In the genomic region with DNA sequence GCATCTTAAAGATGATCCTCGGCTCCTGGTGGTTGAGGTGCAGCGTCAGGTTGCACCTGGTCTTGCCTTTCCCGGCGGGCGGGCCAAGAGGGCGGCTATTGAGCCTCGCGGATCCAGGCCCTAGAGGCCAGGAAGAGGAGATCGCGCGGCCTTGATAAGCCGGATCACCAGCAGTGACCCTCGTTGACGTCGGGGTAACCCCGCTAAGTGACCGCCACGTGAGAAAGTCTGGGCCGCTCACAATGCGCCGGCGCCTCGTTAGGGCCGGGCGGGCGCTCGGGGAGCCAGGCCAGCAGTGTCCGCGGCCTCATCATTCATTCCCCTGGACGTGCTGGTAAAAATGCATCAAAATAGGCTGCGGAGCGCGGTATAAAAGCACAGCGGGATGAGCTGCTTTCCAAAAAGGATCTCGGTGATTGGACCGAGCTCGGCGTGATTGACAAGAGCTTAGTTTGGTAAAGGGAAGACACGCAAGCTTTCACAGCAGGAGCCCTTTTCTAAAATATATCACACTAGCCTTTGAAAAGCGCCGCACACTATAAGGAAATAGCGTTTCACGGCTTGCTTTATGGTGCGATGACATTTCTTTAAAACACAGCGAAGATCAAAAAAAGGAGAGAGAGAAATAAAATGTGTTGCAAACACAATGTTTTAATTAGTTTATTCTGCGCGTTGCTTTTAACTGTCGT, we compare ENCODE assay signal across 2 cellular contexts.
TF ChIP-seq lines count a peak whose summit lies in the region.

No MANE protein-coding gene starts in this region.

TF ChIP-seq in SK-N-SH, 30 proteins besides CTCF, POLR2A, EP300 and RAD21:
- TF ChIP-seq, protein P1, sequence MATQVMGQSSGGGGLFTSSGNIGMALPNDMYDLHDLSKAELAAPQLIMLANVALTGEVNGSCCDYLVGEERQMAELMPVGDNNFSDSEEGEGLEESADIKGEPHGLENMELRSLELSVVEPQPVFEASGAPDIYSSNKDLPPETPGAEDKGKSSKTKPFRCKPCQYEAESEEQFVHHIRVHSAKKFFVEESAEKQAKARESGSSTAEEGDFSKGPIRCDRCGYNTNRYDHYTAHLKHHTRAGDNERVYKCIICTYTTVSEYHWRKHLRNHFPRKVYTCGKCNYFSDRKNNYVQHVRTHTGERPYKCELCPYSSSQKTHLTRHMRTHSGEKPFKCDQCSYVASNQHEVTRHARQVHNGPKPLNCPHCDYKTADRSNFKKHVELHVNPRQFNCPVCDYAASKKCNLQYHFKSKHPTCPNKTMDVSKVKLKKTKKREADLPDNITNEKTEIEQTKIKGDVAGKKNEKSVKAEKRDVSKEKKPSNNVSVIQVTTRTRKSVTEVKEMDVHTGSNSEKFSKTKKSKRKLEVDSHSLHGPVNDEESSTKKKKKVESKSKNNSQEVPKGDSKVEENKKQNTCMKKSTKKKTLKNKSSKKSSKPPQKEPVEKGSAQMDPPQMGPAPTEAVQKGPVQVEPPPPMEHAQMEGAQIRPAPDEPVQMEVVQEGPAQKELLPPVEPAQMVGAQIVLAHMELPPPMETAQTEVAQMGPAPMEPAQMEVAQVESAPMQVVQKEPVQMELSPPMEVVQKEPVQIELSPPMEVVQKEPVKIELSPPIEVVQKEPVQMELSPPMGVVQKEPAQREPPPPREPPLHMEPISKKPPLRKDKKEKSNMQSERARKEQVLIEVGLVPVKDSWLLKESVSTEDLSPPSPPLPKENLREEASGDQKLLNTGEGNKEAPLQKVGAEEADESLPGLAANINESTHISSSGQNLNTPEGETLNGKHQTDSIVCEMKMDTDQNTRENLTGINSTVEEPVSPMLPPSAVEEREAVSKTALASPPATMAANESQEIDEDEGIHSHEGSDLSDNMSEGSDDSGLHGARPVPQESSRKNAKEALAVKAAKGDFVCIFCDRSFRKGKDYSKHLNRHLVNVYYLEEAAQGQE (IDR thresholded peaks at IDR 0.05; ENCODE audit: low read depth, low read length): no peak
- no peak for TF ChIP-seq SIN3A (IDR thresholded peaks at IDR 0.05; ENCODE audit: borderline replicate concordance, low read depth, low read length)
- TF ChIP-seq MXI1 (IDR thresholded peaks at IDR 0.05; ENCODE audit: low read depth, low read length): no peak
- no peak for TF ChIP-seq RCOR1 (IDR thresholded peaks at IDR 0.05; ENCODE audit: low read length)
- TF ChIP-seq MAX (IDR thresholded peaks at IDR 0.05; ENCODE audit: low read depth): no peak
- TF ChIP-seq, protein P2, sequence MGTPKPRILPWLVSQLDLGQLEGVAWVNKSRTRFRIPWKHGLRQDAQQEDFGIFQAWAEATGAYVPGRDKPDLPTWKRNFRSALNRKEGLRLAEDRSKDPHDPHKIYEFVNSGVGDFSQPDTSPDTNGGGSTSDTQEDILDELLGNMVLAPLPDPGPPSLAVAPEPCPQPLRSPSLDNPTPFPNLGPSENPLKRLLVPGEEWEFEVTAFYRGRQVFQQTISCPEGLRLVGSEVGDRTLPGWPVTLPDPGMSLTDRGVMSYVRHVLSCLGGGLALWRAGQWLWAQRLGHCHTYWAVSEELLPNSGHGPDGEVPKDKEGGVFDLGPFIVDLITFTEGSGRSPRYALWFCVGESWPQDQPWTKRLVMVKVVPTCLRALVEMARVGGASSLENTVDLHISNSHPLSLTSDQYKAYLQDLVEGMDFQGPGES (IDR thresholded peaks at IDR 0.05; ENCODE audit: low read depth, low read length): no peak
- TF ChIP-seq PBX3 (IDR thresholded peaks at IDR 0.05): no peak
- TF ChIP-seq, protein P3, sequence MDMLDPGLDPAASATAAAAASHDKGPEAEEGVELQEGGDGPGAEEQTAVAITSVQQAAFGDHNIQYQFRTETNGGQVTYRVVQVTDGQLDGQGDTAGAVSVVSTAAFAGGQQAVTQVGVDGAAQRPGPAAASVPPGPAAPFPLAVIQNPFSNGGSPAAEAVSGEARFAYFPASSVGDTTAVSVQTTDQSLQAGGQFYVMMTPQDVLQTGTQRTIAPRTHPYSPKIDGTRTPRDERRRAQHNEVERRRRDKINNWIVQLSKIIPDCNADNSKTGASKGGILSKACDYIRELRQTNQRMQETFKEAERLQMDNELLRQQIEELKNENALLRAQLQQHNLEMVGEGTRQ (IDR thresholded peaks at IDR 0.05; ENCODE audit: borderline replicate concordance, low read depth, low read length): no peak
- TF ChIP-seq CHD2 (IDR thresholded peaks at IDR 0.05; ENCODE audit: low read length, partially characterized antibody): no peak
- no peak for TF ChIP-seq RFX5 (IDR thresholded peaks at IDR 0.05; ENCODE audit: low read length)
- TF ChIP-seq NFIC (IDR thresholded peaks at IDR 0.05; ENCODE audit: borderline replicate concordance): no peak
- TF ChIP-seq GATA2 (CRISPR knock-in tag; IDR thresholded peaks at IDR 0.05): no peak
- TF ChIP-seq POLR2AphosphoS5 (IDR thresholded peaks at IDR 0.05; ENCODE audit: low read depth, low read length): no peak
- TF ChIP-seq EZH2phosphoT487 (IDR thresholded peaks at IDR 0.05; ENCODE audit: borderline replicate concordance, low read depth): no peak
- TF ChIP-seq TAF1 (IDR thresholded peaks at IDR 0.05; ENCODE audit: borderline replicate concordance, low read depth, low read length): no peak
- TF ChIP-seq JUND (IDR thresholded peaks at IDR 0.05): no peak
- no peak for TF ChIP-seq RXRA (IDR thresholded peaks at IDR 0.05; ENCODE audit: borderline replicate concordance, low read depth)
- TF ChIP-seq NRF1 (IDR thresholded peaks at IDR 0.05; ENCODE audit: low read depth, low read length): no peak
- TF ChIP-seq GABPA (IDR thresholded peaks at IDR 0.05; ENCODE audit: low read depth): no peak
- TF ChIP-seq TEAD4 (IDR thresholded peaks at IDR 0.05; ENCODE audit: borderline replicate concordance, insufficient read depth): no peak

TF ChIP-seq in SK-N-SH treated with all-trans-retinoic acid at 6 μM for 48 hours, 23 proteins besides CTCF, POLR2A, EP300 and RAD21 (continued from another document):
- no peak for TF ChIP-seq ARNTL (CRISPR knock-in tag; IDR thresholded peaks at IDR 0.05; ENCODE audit: borderline replicate concordance, low read depth)
- TF ChIP-seq TOX (CRISPR knock-in tag; IDR thresholded peaks at IDR 0.05; ENCODE audit: borderline replicate concordance): no peak
- no peak for TF ChIP-seq OSR1 (CRISPR knock-in tag; IDR thresholded peaks at IDR 0.05)
- TF ChIP-seq PPARA (CRISPR knock-in tag; IDR thresholded peaks at IDR 0.05; ENCODE audit: borderline replicate concordance): no peak
- TF ChIP-seq ESRRG (CRISPR knock-in tag; IDR thresholded peaks at IDR 0.05): no peak
- TF ChIP-seq CSDC2 (CRISPR knock-in tag; IDR thresholded peaks at IDR 0.05): no peak
